Comparison of ENCODE assay signal across 16 cellular contexts in genomic region chr14:32217301-32217700, GRCh38. TPM values are rescaled to one million over a fixed set of nuclear protein-coding genes. Genes with fewer than 3 reads are reported as not detected.
DNase-seq lines count a peak whose midpoint lies in the region; ATAC-seq and TF ChIP-seq lines count a peak whose summit lies in the region.
"Had no signal": no experiment of that assay in that cellular context is flagged by ENCODE, and none has a peak within 500 bp of the region (broad histone marks: within the 10 kb centered on the region; RNA-seq: fewer than 3 reads in every experiment).

No MANE protein-coding gene starts in this region.

- no peaks in the 10 kb centered on the region for H3K36me3 ChIP-seq in BE2C
- H3K36me3 ChIP-seq: brain microvascular endothelial cell had no signal

- no peaks in the 10 kb centered on the region for H3K4me1 ChIP-seq in BE2C

- TF ChIP-seq CTCF in BE2C (IDR thresholded peaks at IDR 0.05; ENCODE audit: low read depth, low read length) = peak; percentile 23; the same call in 1 of the 2 replicates

- no peaks in the 10 kb centered on the region for H3K9me3 ChIP-seq in BE2C

- peak; percentile 77 for ATAC-seq in GM21529 (IDR thresholded peaks at IDR 0.05; ENCODE audit: unreplicated experiment)
- ATAC-seq in GM18870 (IDR thresholded peaks at IDR 0.05; ENCODE audit: unreplicated experiment) = no peak

- H3K4me3 ChIP-seq in BE2C (ENCODE audit: low read depth, low read length) = peak overlapping the region; percentile 43

- no peaks in the 10 kb centered on the region for H3K27me3 ChIP-seq in BE2C
- H3K27me3 ChIP-seq: brain microvascular endothelial cell had no signal

- DNase-seq in BE2C = peak; percentile 36
- DNase-seq in NCI-H2029 treated with DMSO at 0.1 percent for 48 hours (lab: John Stamatoyannopoulos, UW) = peak; percentile 100
- DNase-seq in SHP77 treated with DMSO at 0.1 percent for 48 hours (lab: John Stamatoyannopoulos, UW) = peak; percentile 81
- no peak for DNase-seq in nucleus accumbens (lab: John Stamatoyannopoulos, UW)
- DNase-seq in inferior parietal cortex (ENCODE audit: extremely low spot score) = no peak
- no peak for DNase-seq in GM19240 (ENCODE audit: insufficient read length, low spot score)
- DNase-seq: activated CD4-positive, alpha-beta T cell treated with anti-CD3 and anti-CD28 coated beads, Interleukin-2, amount 10 ng/mL, durations not matched to agents 24 days and 14 days; brain microvascular endothelial cell; effector memory CD4-positive, alpha-beta T cell; EL; foreskin melanocyte; immature natural killer cell; midbrain; posterior cingulate gyrus had no signal

RNA-seq across cellular contexts. Expression of gene RNU6-8, which starts 14.2 kb away (rescaled TPM):
- not detected for polyA plus RNA-seq in BE2C (2012; ENCODE audit: insufficient read depth, insufficient read length, low read depth)
- polyA plus RNA-seq: immature natural killer cell had no signal

RNA-seq across cellular contexts. Expression of gene RNU6-7, which starts 15.5 kb away (rescaled TPM):
- not detected for polyA plus RNA-seq in BE2C (2012; ENCODE audit: insufficient read depth, insufficient read length, low read depth)
- polyA plus RNA-seq: immature natural killer cell had no signal

Comparison
In these comparisons a context has a peak if more than half of its experiments do, and no peak if none do; other contexts are left out.
1. DNase-seq: peak in BE2C (single experiment), NCI-H2029 treated with DMSO at 0.1 percent for 48 hours (single experiment) and SHP77 treated with DMSO at 0.1 percent for 48 hours (single experiment); none in nucleus accumbens (0 of 56), inferior parietal cortex (single experiment) and GM19240 (single experiment).